1 cellular context compared by ENCODE assay signal in the genomic region with DNA sequence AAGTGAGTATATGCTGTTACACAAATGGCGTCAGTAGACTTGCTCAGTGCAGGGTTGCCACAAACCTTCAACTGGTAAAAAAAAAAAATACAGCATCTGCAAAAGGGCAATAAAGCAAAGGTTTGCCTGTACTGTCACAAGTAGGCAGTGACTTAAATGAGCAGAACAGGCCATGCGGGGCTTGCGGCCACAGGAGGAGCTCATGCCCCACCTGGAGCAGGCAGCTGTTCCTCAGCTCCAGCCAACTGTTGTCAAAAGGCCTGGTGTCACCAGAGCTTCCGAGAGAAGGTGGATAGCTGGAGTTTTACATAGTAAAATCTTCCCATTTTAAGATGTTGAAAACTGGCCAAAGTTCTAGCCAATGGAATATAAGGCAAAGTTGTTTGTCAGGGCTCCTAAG.
TF ChIP-seq lines count a peak whose summit lies in the region.

No MANE protein-coding gene starts in this region.

TF ChIP-seq in GM23338, 12 proteins besides CTCF, POLR2A, EP300 and RAD21:
- TF ChIP-seq, protein P1, sequence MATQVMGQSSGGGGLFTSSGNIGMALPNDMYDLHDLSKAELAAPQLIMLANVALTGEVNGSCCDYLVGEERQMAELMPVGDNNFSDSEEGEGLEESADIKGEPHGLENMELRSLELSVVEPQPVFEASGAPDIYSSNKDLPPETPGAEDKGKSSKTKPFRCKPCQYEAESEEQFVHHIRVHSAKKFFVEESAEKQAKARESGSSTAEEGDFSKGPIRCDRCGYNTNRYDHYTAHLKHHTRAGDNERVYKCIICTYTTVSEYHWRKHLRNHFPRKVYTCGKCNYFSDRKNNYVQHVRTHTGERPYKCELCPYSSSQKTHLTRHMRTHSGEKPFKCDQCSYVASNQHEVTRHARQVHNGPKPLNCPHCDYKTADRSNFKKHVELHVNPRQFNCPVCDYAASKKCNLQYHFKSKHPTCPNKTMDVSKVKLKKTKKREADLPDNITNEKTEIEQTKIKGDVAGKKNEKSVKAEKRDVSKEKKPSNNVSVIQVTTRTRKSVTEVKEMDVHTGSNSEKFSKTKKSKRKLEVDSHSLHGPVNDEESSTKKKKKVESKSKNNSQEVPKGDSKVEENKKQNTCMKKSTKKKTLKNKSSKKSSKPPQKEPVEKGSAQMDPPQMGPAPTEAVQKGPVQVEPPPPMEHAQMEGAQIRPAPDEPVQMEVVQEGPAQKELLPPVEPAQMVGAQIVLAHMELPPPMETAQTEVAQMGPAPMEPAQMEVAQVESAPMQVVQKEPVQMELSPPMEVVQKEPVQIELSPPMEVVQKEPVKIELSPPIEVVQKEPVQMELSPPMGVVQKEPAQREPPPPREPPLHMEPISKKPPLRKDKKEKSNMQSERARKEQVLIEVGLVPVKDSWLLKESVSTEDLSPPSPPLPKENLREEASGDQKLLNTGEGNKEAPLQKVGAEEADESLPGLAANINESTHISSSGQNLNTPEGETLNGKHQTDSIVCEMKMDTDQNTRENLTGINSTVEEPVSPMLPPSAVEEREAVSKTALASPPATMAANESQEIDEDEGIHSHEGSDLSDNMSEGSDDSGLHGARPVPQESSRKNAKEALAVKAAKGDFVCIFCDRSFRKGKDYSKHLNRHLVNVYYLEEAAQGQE (IDR thresholded peaks at IDR 0.05; ENCODE audit: unreplicated experiment): no peak
- no peak for TF ChIP-seq JUNB (IDR thresholded peaks at IDR 0.05; ENCODE audit: unreplicated experiment)
- no peak for TF ChIP-seq EZH2 (IDR thresholded peaks at IDR 0.05; ENCODE audit: low read depth, unreplicated experiment)
- TF ChIP-seq, protein P2, sequence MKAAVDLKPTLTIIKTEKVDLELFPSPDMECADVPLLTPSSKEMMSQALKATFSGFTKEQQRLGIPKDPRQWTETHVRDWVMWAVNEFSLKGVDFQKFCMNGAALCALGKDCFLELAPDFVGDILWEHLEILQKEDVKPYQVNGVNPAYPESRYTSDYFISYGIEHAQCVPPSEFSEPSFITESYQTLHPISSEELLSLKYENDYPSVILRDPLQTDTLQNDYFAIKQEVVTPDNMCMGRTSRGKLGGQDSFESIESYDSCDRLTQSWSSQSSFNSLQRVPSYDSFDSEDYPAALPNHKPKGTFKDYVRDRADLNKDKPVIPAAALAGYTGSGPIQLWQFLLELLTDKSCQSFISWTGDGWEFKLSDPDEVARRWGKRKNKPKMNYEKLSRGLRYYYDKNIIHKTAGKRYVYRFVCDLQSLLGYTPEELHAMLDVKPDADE (IDR thresholded peaks at IDR 0.05): no peak
- no peak for TF ChIP-seq CREB1 (CRISPR knock-in tag; IDR thresholded peaks at IDR 0.05; ENCODE audit: low read depth)
- no peak for TF ChIP-seq POLR2AphosphoS5 (IDR thresholded peaks at IDR 0.05; ENCODE audit: low read depth)
